ENCODE assay signal across 10 cellular contexts in genomic region chr2:55283083-55283482, GRCh38. TPM values are rescaled to one million over a fixed set of nuclear protein-coding genes. Genes with fewer than 3 reads are reported as not detected.
DNase-seq lines count a peak whose midpoint lies in the region; ATAC-seq and TF ChIP-seq lines count a peak whose summit lies in the region.
"Had no signal": no experiment of that assay in that cellular context is flagged by ENCODE, and none has a peak within 500 bp of the region (broad histone marks: within the 10 kb centered on the region; RNA-seq: fewer than 3 reads in every experiment).

No MANE protein-coding gene starts in this region.

- DNase-seq in AG10803 (ENCODE audit: low read depth) (no peak), GM23248 (no peak), neuronal stem cell (ENCODE audit: low spot score) (no peak), kidney glomerular epithelial cell (lab: John Stamatoyannopoulos, UW) (no peak), mesenchymal stem cell (no peak)
- no peak for DNase-seq in activated naive CD8-positive, alpha-beta T cell treated with anti-CD3 and anti-CD28 coated beads for 36 hours
- no peak for DNase-seq in naive thymus-derived CD8-positive, alpha-beta T cell
- DNase-seq in stimulated activated CD8-positive, alpha-beta memory T cell treated with anti-CD3 and anti-CD28 coated beads, Interleukin-4, amount 100 ng/mL, for 48 hours: no peak
- DNase-seq: activated CD8-positive, alpha-beta memory T cell treated with anti-CD3 and anti-CD28 coated beads, Interleukin-2, amount 50 U/mL, for 4 hours had no signal

- H4K8ac ChIP-seq in neuronal stem cell (ENCODE audit: low read depth, low read length): no peak overlapping the region
- no peak overlapping the region for H4K8ac ChIP-seq in mesenchymal stem cell (ENCODE audit: low read length)

- H3K9me3 ChIP-seq in GM23248 (ENCODE audit: low read depth) (no peaks in the 10 kb centered on the region), neuronal stem cell (replicated peaks in 1 of 2; ENCODE audit: control insufficient read depth in 2 of 2, insufficient read depth in 1 of 2, low read depth in 1 of 2, low read length in 2 of 2) (no peaks in the 10 kb centered on the region), mesenchymal stem cell (ENCODE audit: control insufficient read depth, low read length) (no peaks in the 10 kb centered on the region)
- H3K9me3 ChIP-seq: vagina had no signal

- H2BK120ac ChIP-seq in neuronal stem cell (ENCODE audit: low read depth, low read length): no peak overlapping the region
- no peak overlapping the region for H2BK120ac ChIP-seq in mesenchymal stem cell (ENCODE audit: low read depth, low read length)

- peaks cover 13% of the 10 kb centered on the region for H3K36me3 Mint-ChIP-seq in activated naive CD8-positive, alpha-beta T cell treated with anti-CD3 and anti-CD28 coated beads for 36 hours
- peaks cover 0 to 4% (median 4%) of the 10 kb centered on the region in 3 donors for H3K36me3 Mint-ChIP-seq in naive thymus-derived CD8-positive, alpha-beta T cell

- POLR2A ChIA-PET in naive thymus-derived CD8-positive, alpha-beta T cell (lab: Charles Lee): no interaction called here

- H4K20me1 ChIP-seq in GM23248 (ENCODE audit: insufficient read depth): no peaks in the 10 kb centered on the region

- H3K4ac ChIP-seq in neuronal stem cell (ENCODE audit: low read length): no peak overlapping the region
- no peak overlapping the region for H3K4ac ChIP-seq in mesenchymal stem cell (ENCODE audit: low read depth in 1 of 2, low read length in 2 of 2)

- H3F3A ChIP-seq in GM23248 (ENCODE audit: insufficient read depth): peaks cover 17% of the 10 kb centered on the region; the same call in 1 of the 2 replicates

- no peaks in the 10 kb centered on the region for H3K27me3 Mint-ChIP-seq in activated naive CD8-positive, alpha-beta T cell treated with anti-CD3 and anti-CD28 coated beads for 36 hours
- no peaks in the 10 kb centered on the region for H3K27me3 Mint-ChIP-seq in naive thymus-derived CD8-positive, alpha-beta T cell

- H2BK12ac ChIP-seq in neuronal stem cell (ENCODE audit: low read length) (no peak overlapping the region), mesenchymal stem cell (ENCODE audit: low read length in 2 of 2) (no peak overlapping the region)

- H3K4me1 Mint-ChIP-seq in activated naive CD8-positive, alpha-beta T cell treated with anti-CD3 and anti-CD28 coated beads for 36 hours: peaks cover 27% of the 10 kb centered on the region
- H3K4me1 Mint-ChIP-seq in naive thymus-derived CD8-positive, alpha-beta T cell: peaks cover 9 to 36% (median 27%) of the 10 kb centered on the region in 4 donors

- in situ Hi-C loops in GM23248 (cut with MboI): no loop called here

- H3K23ac ChIP-seq in neuronal stem cell (ENCODE audit: low read depth, low read length, poor library complexity) (no peak overlapping the region), mesenchymal stem cell (ENCODE audit: low read length in 2 of 2) (no peak overlapping the region)

- peak overlapping the region; percentile 82 for H3K4me3 Mint-ChIP-seq in activated naive CD8-positive, alpha-beta T cell treated with anti-CD3 and anti-CD28 coated beads for 36 hours
- H3K4me3 Mint-ChIP-seq in naive thymus-derived CD8-positive, alpha-beta T cell: peak overlapping the region; percentile 8 to 96 (median 94)

- peak overlapping the region; percentile 93 for H3K9ac ChIP-seq in GM23248
- no peak overlapping the region for H3K9ac ChIP-seq in neuronal stem cell (ENCODE audit: low read depth, low read length, poor library complexity)
- H3K9ac ChIP-seq in mesenchymal stem cell (ENCODE audit: low read length): no peak overlapping the region

- H3K9me2 ChIP-seq in GM23248 (ENCODE audit: insufficient read depth): no peaks in the 10 kb centered on the region

- H3K27ac Mint-ChIP-seq in activated naive CD8-positive, alpha-beta T cell treated with anti-CD3 and anti-CD28 coated beads for 36 hours: peak overlapping the region; percentile 1
- peak overlapping the region; percentile 34 to 99 (median 99) for H3K27ac Mint-ChIP-seq in naive thymus-derived CD8-positive, alpha-beta T cell

- H3K14ac ChIP-seq in neuronal stem cell (ENCODE audit: low read length) (no peak overlapping the region), mesenchymal stem cell (ENCODE audit: low read length in 2 of 2) (no peak overlapping the region)

- no peak overlapping the region for H4K91ac ChIP-seq in neuronal stem cell (ENCODE audit: low read depth, low read length, poor library complexity)
- no peak overlapping the region for H4K91ac ChIP-seq in mesenchymal stem cell (ENCODE audit: low read length)

- H2AFZ ChIP-seq in GM23248: peak overlapping the region; percentile 79; the same call in 1 of the 2 replicates
- no peak overlapping the region for H2AFZ ChIP-seq in neuronal stem cell (ENCODE audit: low read length)
- no peak overlapping the region for H2AFZ ChIP-seq in mesenchymal stem cell (ENCODE audit: low read depth, low read length)

- no peak overlapping the region for H2BK5ac ChIP-seq in neuronal stem cell (ENCODE audit: low read length)
- H2BK5ac ChIP-seq in mesenchymal stem cell (ENCODE audit: low read depth, low read length, poor library complexity, severe bottlenecking): no peak overlapping the region

- no peak for ATAC-seq in naive thymus-derived CD8-positive, alpha-beta T cell

- no peak for TF ChIP-seq CTCF in AG10803 (conservative IDR thresholded peaks at IDR 0.05; ENCODE audit: low read length)

- H3K4me2 ChIP-seq in GM23248 (ENCODE audit: unreplicated experiment) (peak overlapping the region; percentile 81), neuronal stem cell (ENCODE audit: insufficient read depth, low read length, poor library complexity, severe bottlenecking) (no peak overlapping the region), mesenchymal stem cell (ENCODE audit: low read length, poor library complexity, severe bottlenecking) (no peak overlapping the region)

- no peaks in the 10 kb centered on the region for H3K27me3 ChIP-seq in GM23248 (replicated peaks; ENCODE audit: insufficient read depth)
- H3K27me3 ChIP-seq in neuronal stem cell (ENCODE audit: control insufficient read depth in 3 of 3, insufficient read depth in 3 of 3, low read depth in 1 of 3, low read length in 3 of 3): no peaks in the 10 kb centered on the region
- no peaks in the 10 kb centered on the region for H3K27me3 ChIP-seq in mesenchymal stem cell (ENCODE audit: control insufficient read depth in 1 of 2, insufficient read depth in 1 of 2, low read length in 2 of 2)
- H3K27me3 ChIP-seq: vagina had no signal

- no peaks in the 10 kb centered on the region for H3K9me3 Mint-ChIP-seq in activated naive CD8-positive, alpha-beta T cell treated with anti-CD3 and anti-CD28 coated beads for 36 hours
- no peaks in the 10 kb centered on the region for H3K9me3 Mint-ChIP-seq in naive thymus-derived CD8-positive, alpha-beta T cell

- peaks cover 11% of the 10 kb centered on the region; the same call in 1 of the 2 replicates for H3K4me1 ChIP-seq in GM23248 (ENCODE audit: insufficient read depth)
- peaks cover 4 to 6% of the 10 kb centered on the region in 2 donors for H3K4me1 ChIP-seq in neuronal stem cell (ENCODE audit: control insufficient read depth in 2 of 2, insufficient read depth in 1 of 2, low read depth in 1 of 2, low read length in 2 of 2)
- H3K4me1 ChIP-seq in mesenchymal stem cell (ENCODE audit: control insufficient read depth, insufficient read depth, low read depth, low read length): peaks cover 3% of the 10 kb centered on the region

- peaks cover 40% of the 10 kb centered on the region for H3K79me2 ChIP-seq in GM23248 (ENCODE audit: insufficient read depth)

- H3K4me3 ChIP-seq in AG10803 (ENCODE audit: low read length): peak overlapping the region; percentile 86
- H3K4me3 ChIP-seq in GM23248: peak overlapping the region; percentile 78
- H3K4me3 ChIP-seq in neuronal stem cell (ENCODE audit: low read length in 2 of 2): no peak overlapping the region
- peak overlapping the region in 1 of 2 experiments; percentile 93 for H3K4me3 ChIP-seq in mesenchymal stem cell (ENCODE audit: insufficient read depth in 1 of 2, low read depth in 1 of 2, low read length in 2 of 2)

- no peak overlapping the region for H3K18ac ChIP-seq in neuronal stem cell (ENCODE audit: low read length)
- H3K18ac ChIP-seq in mesenchymal stem cell (ENCODE audit: low read depth in 1 of 2, low read length in 2 of 2): no peak overlapping the region

- H2AK5ac ChIP-seq in neuronal stem cell (ENCODE audit: low read depth, low read length) (no peak overlapping the region), mesenchymal stem cell (ENCODE audit: low read length, severe bottlenecking) (no peak overlapping the region)

- H3K27ac ChIP-seq in GM23248: peak overlapping the region; percentile 80; the same call in 1 of the 2 replicates
- H3K27ac ChIP-seq in neuronal stem cell (replicated peaks; ENCODE audit: low read length): no peak overlapping the region
- no peak overlapping the region for H3K27ac ChIP-seq in mesenchymal stem cell (ENCODE audit: low read length, poor library complexity, severe bottlenecking)

- H3K79me1 ChIP-seq in neuronal stem cell (ENCODE audit: low read depth, low read length): no peaks in the 10 kb centered on the region
- no peaks in the 10 kb centered on the region for H3K79me1 ChIP-seq in mesenchymal stem cell (replicated peaks; ENCODE audit: low read length, poor library complexity, severe bottlenecking)

- H2BK15ac ChIP-seq in neuronal stem cell (ENCODE audit: low read length): no peak overlapping the region
- H2BK15ac ChIP-seq in mesenchymal stem cell (ENCODE audit: low read depth, poor library complexity, severe bottlenecking): no peak overlapping the region

- H3K36me3 ChIP-seq in GM23248 (ENCODE audit: low read depth): no peaks in the 10 kb centered on the region
- peaks cover 0 to 50% of the 10 kb centered on the region in 2 donors for H3K36me3 ChIP-seq in neuronal stem cell (replicated peaks in 1 of 2; ENCODE audit: control insufficient read depth in 2 of 2, insufficient read depth in 2 of 2, low read length in 2 of 2)
- H3K36me3 ChIP-seq in mesenchymal stem cell (ENCODE audit: control insufficient read depth in 1 of 2, insufficient read depth in 2 of 2, low read depth in 1 of 2, low read length in 2 of 2): peaks cover 4 to 17% of the 10 kb centered on the region in 2 experiments
- H3K36me3 ChIP-seq: vagina had no signal

- 97 to 99% methylated on average over 12 of the region's 12 CpGs for WGBS in GM23248 (ENCODE audit: low coverage in 1 of 2, low lambda C conversion rate in 2 of 2, missing lambda C conversion rate in 2 of 2), 2 experiments
- WGBS in neuronal stem cell (ENCODE audit: extremely low coverage in 2 of 2, insufficient read length in 2 of 2, insufficient replicate concordance in 1 of 2), 2 donors: no CpG with 5 or more reads among the region's 12 CpGs
- WGBS in mesenchymal stem cell: 99% methylated on average over 12 of the region's 12 CpGs

RNA-seq across cellular contexts. Expression of gene MTIF2, which starts 14.1 kb away (rescaled TPM):
- 22.3 and 23.3 TPM in 2 replicates for total RNA-seq in GM23248 (2014; rRNA removed; shearing (Covaris generic))
- polyA plus RNA-seq in GM23248 (2016; fragmentation: Nextera tagmentation; extraction: Ambion mirVana): 17.2 and 19.1 TPM in 2 replicates
- 10 to 100 TPM; 63.9 to 67.9 TPM for total RNA-seq in activated naive CD8-positive, alpha-beta T cell treated with anti-CD3 and anti-CD28 coated beads for 36 hours
- total RNA-seq in naive thymus-derived CD8-positive, alpha-beta T cell: 10 to 100 TPM; 41.3 to 44.2 TPM
- 10 to 100 TPM; 15.6 to 20.6 (median 16.8) TPM for polyA plus RNA-seq in naive thymus-derived CD8-positive, alpha-beta T cell
- 22.4 TPM for polyA plus RNA-seq in neuronal stem cell (2013, experiment 1 of 2)
- polyA plus RNA-seq in neuronal stem cell (2013, experiment 2 of 2): 24.4 TPM
- polyA plus RNA-seq in mesenchymal stem cell (2013, experiment 1 of 2): 22.4 TPM
- polyA plus RNA-seq in mesenchymal stem cell (2013, experiment 2 of 2): 22.1 TPM

RNA-seq across cellular contexts. Expression of gene RPS27A, which starts 50.6 kb away (rescaled TPM):
- 1,113 and 1,144 TPM in 2 replicates for total RNA-seq in GM23248 (2014; rRNA removed; shearing (Covaris generic))
- polyA plus RNA-seq in GM23248 (2016; fragmentation: Nextera tagmentation; extraction: Ambion mirVana): 775 TPM in 2 replicates
- total RNA-seq in activated naive CD8-positive, alpha-beta T cell treated with anti-CD3 and anti-CD28 coated beads for 36 hours: 1,000 to 10,000 TPM; 1,246 to 1,356 TPM
- total RNA-seq in naive thymus-derived CD8-positive, alpha-beta T cell: 1,000 to 10,000 TPM; 2,217 to 2,293 TPM
- 1,000 to 10,000 TPM; 3,712 to 4,384 (median 4,215) TPM for polyA plus RNA-seq in naive thymus-derived CD8-positive, alpha-beta T cell
- 2,163 TPM for polyA plus RNA-seq in neuronal stem cell (2013, experiment 1 of 2)
- polyA plus RNA-seq in neuronal stem cell (2013, experiment 2 of 2): 2,203 TPM
- polyA plus RNA-seq in mesenchymal stem cell (2013, experiment 1 of 2): 1,882 TPM
- polyA plus RNA-seq in mesenchymal stem cell (2013, experiment 2 of 2): 1,945 TPM

RNA-seq across cellular contexts. Expression of gene CLHC1, which starts 51.0 kb away (rescaled TPM):
- total RNA-seq in GM23248 (2014; rRNA removed; shearing (Covaris generic)): 1.3 and 1.6 TPM in 2 replicates
- 5.2 and 5.6 TPM in 2 replicates for polyA plus RNA-seq in GM23248 (2016; fragmentation: Nextera tagmentation; extraction: Ambion mirVana)
- total RNA-seq in activated naive CD8-positive, alpha-beta T cell treated with anti-CD3 and anti-CD28 coated beads for 36 hours: 1 to 10 TPM; 5.8 to 7.8 TPM
- total RNA-seq in naive thymus-derived CD8-positive, alpha-beta T cell: 10 to 100 TPM; 29.1 to 34.2 TPM
- 1 to 10 TPM; 1.8 to 3.5 (median 2.2) TPM for polyA plus RNA-seq in naive thymus-derived CD8-positive, alpha-beta T cell
- 10.1 TPM for polyA plus RNA-seq in neuronal stem cell (2013, experiment 1 of 2)
- 11.9 TPM for polyA plus RNA-seq in neuronal stem cell (2013, experiment 2 of 2)
- polyA plus RNA-seq in mesenchymal stem cell (2013, experiment 1 of 2): 5.2 TPM
- 5.0 TPM for polyA plus RNA-seq in mesenchymal stem cell (2013, experiment 2 of 2)

Comparison
In these comparisons a context has a peak if more than half of its experiments do, and no peak if none do; other contexts are left out.
1. H3K4me3 ChIP-seq: peak in AG10803 (single experiment) and GM23248 (single experiment); none in neuronal stem cell (0 of 2).